In the genomic region with DNA sequence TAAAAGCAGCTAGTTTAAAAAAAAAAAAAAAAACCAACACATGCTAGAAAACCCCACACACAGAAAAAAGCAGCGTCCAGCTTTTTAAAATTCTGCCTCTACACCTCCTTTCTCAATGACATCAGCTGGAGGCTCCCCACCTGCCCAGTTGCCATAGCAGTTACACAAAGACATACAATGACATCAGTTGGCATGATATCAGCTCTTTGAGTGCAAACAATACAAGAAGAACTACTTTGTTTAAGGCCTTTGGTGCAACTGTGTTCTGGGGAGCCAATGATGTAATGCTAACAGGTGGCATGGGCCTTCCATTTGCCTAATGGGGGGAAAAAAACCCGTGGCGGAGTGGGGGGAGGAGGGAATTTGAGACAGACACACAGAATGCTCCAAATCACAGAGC, we compare ENCODE assay signal across 1 cellular context.
A peak's percentile ranks its signal among the peaks of the same experiment; 100 is the strongest.
TF ChIP-seq lines count a peak whose summit lies in the region.

No MANE protein-coding gene starts in this region.

TF ChIP-seq in HepG2, 621 proteins besides CTCF, POLR2A, EP300 and RAD21 (continued from another document):
- TF ChIP-seq, protein P1, sequence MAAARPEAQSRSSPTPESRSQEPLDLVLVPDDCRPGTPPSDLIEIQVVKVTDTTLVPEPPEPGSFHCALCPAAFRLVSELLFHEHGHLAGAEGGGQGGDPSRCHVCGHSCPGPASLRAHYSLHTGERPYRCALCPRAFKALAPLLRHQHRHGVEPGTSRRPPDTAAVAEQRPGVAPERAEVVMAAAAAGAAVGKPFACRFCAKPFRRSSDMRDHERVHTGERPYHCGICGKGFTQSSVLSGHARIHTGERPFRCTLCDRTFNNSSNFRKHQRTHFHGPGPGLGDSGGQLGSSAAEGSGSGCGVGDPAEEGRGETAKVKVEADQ (CRISPR knock-in tag; IDR thresholded peaks at IDR 0.05; ENCODE audit: borderline replicate concordance): no peak
- TF ChIP-seq ZMAT3 (CRISPR knock-in tag; conservative IDR thresholded peaks at IDR 0.05) (no peak), HDAC2 (CRISPR knock-in tag; IDR thresholded peaks at IDR 0.05) (no peak), MAFK (conservative IDR thresholded peaks at IDR 0.05 in 1 of 2, IDR thresholded peaks at IDR 0.05 in 1 of 2; ENCODE audit: low read length in 2 of 2) (no peak), ZNF7 (CRISPR knock-in tag; IDR thresholded peaks at IDR 0.05) (no peak), KAT8 (CRISPR knock-in tag; IDR thresholded peaks at IDR 0.05) (no peak), RFX3 (CRISPR knock-in tag; IDR thresholded peaks at IDR 0.05) (peak; percentile 67), ZNF552 (CRISPR knock-in tag; IDR thresholded peaks at IDR 0.05; ENCODE audit: borderline replicate concordance) (no peak), ATF7 (IDR thresholded peaks at IDR 0.05) (peak; percentile 63; the same call in 1 of the 2 replicates), ATF7 (CRISPR knock-in tag; IDR thresholded peaks at IDR 0.05) (no peak), TGIF2 (CRISPR knock-in tag; IDR thresholded peaks at IDR 0.05) (no peak), PRMT3 (CRISPR knock-in tag; IDR thresholded peaks at IDR 0.05; ENCODE audit: borderline replicate concordance, low read depth) (no peak), KDM5A (IDR thresholded peaks at IDR 0.05; ENCODE audit: borderline replicate concordance, low read length) (no peak), SOX13 (IDR thresholded peaks at IDR 0.05) (no peak), SOX13 (CRISPR knock-in tag; conservative IDR thresholded peaks at IDR 0.05 in 1 of 2, IDR thresholded peaks at IDR 0.05 in 1 of 2) (peak in 1 of 2 experiments; percentile 72; a peak in 2 of 4 replicates), SOX6 (IDR thresholded peaks at IDR 0.05) (no peak), SOX6 (CRISPR knock-in tag; IDR thresholded peaks at IDR 0.05) (peak; percentile 46; the same call in 1 of the 2 replicates), RFX1 (IDR thresholded peaks at IDR 0.05) (peak; percentile 73), ZBTB21 (CRISPR knock-in tag; IDR thresholded peaks at IDR 0.05) (peak; percentile 69; the same call in 1 of the 2 replicates), MATR3 (CRISPR knock-in tag; IDR thresholded peaks at IDR 0.05) (no peak)
- TF ChIP-seq, protein P2, sequence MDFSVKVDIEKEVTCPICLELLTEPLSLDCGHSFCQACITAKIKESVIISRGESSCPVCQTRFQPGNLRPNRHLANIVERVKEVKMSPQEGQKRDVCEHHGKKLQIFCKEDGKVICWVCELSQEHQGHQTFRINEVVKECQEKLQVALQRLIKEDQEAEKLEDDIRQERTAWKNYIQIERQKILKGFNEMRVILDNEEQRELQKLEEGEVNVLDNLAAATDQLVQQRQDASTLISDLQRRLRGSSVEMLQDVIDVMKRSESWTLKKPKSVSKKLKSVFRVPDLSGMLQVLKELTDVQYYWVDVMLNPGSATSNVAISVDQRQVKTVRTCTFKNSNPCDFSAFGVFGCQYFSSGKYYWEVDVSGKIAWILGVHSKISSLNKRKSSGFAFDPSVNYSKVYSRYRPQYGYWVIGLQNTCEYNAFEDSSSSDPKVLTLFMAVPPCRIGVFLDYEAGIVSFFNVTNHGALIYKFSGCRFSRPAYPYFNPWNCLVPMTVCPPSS (IDR thresholded peaks at IDR 0.05): no peak
- TF ChIP-seq, protein P3, sequence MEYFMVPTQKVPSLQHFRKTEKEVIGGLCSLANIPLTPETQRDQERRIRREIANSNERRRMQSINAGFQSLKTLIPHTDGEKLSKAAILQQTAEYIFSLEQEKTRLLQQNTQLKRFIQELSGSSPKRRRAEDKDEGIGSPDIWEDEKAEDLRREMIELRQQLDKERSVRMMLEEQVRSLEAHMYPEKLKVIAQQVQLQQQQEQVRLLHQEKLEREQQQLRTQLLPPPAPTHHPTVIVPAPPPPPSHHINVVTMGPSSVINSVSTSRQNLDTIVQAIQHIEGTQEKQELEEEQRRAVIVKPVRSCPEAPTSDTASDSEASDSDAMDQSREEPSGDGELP (IDR thresholded peaks at IDR 0.05; ENCODE audit: borderline replicate concordance, low read depth): peak; percentile 51; the same call in 1 of the 2 replicates
- TF ChIP-seq, protein P4, sequence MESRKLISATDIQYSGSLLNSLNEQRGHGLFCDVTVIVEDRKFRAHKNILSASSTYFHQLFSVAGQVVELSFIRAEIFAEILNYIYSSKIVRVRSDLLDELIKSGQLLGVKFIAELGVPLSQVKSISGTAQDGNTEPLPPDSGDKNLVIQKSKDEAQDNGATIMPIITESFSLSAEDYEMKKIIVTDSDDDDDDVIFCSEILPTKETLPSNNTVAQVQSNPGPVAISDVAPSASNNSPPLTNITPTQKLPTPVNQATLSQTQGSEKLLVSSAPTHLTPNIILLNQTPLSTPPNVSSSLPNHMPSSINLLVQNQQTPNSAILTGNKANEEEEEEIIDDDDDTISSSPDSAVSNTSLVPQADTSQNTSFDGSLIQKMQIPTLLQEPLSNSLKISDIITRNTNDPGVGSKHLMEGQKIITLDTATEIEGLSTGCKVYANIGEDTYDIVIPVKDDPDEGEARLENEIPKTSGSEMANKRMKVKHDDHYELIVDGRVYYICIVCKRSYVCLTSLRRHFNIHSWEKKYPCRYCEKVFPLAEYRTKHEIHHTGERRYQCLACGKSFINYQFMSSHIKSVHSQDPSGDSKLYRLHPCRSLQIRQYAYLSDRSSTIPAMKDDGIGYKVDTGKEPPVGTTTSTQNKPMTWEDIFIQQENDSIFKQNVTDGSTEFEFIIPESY (CRISPR knock-in tag; IDR thresholded peaks at IDR 0.05): peak; percentile 19; the same call in 1 of the 2 replicates
- TF ChIP-seq, protein P5, sequence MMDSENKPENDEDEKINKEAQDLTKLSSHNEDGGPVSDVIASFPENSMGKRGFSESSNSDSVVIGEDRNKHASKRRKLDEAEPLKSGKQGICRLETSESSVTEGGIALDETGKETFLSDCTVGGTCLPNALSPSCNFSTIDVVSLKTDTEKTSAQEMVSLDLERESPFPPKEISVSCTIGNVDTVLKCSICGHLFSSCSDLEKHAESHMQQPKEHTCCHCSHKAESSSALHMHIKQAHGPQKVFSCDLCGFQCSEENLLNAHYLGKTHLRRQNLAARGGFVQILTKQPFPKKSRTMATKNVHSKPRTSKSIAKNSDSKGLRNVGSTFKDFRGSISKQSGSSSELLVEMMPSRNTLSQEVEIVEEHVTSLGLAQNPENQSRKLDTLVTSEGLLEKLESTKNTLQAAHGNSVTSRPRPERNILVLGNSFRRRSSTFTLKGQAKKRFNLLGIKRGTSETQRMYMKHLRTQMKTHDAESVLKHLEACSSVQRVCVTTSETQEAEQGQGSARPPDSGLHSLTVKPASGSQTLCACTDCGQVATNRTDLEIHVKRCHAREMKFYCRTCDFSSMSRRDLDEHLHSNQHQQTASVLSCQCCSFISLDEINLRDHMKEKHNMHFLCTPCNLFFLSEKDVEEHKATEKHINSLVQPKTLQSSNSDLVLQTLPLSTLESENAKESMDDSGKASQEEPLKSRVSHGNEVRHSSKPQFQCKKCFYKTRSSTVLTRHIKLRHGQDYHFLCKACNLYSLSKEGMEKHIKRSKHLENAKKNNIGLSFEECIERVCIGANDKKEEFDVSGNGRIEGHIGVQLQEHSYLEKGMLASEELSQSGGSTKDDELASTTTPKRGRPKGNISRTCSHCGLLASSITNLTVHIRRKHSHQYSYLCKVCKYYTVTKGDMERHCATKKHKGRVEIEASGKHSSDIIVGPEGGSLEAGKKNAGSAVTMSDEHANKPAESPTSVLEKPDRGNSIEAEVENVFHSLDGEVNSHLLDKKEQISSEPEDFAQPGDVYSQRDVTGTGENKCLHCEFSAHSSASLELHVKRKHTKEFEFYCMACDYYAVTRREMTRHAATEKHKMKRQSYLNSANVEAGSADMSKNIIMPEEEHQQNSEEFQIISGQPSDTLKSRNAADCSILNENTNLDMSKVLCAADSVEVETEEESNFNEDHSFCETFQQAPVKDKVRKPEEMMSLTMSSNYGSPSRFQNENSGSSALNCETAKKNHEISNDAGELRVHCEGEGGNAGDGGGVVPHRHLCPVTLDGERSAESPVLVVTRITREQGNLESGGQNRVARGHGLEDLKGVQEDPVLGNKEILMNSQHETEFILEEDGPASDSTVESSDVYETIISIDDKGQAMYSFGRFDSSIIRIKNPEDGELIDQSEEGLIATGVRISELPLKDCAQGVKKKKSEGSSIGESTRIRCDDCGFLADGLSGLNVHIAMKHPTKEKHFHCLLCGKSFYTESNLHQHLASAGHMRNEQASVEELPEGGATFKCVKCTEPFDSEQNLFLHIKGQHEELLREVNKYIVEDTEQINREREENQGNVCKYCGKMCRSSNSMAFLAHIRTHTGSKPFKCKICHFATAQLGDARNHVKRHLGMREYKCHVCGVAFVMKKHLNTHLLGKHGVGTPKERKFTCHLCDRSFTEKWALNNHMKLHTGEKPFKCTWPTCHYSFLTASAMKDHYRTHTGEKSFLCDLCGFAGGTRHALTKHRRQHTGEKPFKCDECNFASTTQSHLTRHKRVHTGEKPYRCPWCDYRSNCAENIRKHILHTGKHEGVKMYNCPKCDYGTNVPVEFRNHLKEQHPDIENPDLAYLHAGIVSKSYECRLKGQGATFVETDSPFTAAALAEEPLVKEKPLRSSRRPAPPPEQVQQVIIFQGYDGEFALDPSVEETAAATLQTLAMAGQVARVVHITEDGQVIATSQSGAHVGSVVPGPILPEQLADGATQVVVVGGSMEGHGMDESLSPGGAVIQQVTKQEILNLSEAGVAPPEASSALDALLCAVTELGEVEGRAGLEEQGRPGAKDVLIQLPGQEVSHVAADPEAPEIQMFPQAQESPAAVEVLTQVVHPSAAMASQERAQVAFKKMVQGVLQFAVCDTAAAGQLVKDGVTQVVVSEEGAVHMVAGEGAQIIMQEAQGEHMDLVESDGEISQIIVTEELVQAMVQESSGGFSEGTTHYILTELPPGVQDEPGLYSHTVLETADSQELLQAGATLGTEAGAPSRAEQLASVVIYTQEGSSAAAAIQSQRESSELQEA (CRISPR knock-in tag; IDR thresholded peaks at IDR 0.05; ENCODE audit: not compliant biosample characterization): no peak
- TF ChIP-seq, protein P6, sequence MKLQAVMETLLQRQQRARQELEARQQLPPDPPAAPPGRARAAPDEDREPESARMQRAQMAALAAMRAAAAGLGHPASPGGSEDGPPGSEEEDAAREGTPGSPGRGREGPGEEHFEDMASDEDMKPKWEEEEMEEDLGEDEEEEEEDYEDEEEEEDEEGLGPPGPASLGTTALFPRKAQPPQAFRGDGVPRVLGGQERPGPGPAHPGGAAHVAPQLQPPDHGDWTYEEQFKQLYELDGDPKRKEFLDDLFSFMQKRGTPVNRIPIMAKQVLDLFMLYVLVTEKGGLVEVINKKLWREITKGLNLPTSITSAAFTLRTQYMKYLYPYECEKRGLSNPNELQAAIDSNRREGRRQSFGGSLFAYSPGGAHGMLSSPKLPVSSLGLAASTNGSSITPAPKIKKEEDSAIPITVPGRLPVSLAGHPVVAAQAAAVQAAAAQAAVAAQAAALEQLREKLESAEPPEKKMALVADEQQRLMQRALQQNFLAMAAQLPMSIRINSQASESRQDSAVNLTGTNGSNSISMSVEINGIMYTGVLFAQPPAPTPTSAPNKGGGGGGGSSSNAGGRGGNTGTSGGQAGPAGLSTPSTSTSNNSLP (IDR thresholded peaks at IDR 0.05; ENCODE audit: low read depth, low read length): peak; percentile 67; the same call in 1 of the 2 replicates
